Comparison of ENCODE assay signal across 28 cellular contexts in the genomic region with DNA sequence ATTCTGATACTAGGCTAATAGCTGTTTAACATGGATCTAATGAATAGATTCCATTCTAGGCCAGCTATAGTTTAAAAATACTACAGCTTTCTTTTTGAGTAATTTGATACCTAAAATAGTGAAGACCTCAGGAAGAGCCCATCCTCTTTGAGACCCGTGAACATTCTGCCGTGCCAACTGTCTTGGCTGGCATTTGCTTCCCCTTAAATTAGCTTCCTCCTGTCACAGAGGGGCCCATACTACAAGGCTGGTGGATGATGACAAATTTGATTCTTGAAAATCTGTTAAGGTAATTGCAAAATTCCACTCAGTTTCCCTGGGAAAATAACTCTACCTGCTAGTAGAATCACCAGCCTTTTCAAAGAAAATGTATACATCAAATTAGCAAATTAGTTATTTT.
"Had no signal": no experiment of that assay in that cellular context is flagged by ENCODE, and none has a peak within 500 bp of the region (broad histone marks: within the 10 kb centered on the region; RNA-seq: fewer than 3 reads in every experiment).

No MANE protein-coding gene starts in this region.

- H3K4me2 ChIP-seq: smooth muscle cell had no signal

- DNase-seq: naive thymus-derived CD4-positive, alpha-beta T cell; natural killer cell; occipital lobe; ovary; posterior cingulate gyrus; psoas muscle; right cardiac atrium; right lobe of liver; spleen; stimulated activated CD4-positive, alpha-beta T cell treated with anti-CD3 and anti-CD28 coated beads, Interleukin-12 subunit alpha, Interleukin-12 subunit beta, amount 100 ng/mL, for 4 hours; stimulated activated CD4-positive, alpha-beta T cell treated with anti-CD3 and anti-CD28 coated beads, Interleukin-1b, Interleukin-23, amount 100 ng/mL, for 48 hours; stimulated activated CD4-positive, alpha-beta T cell treated with anti-CD3 and anti-CD28 coated beads, Interleukin-4, amount 100 ng/mL, for 1 hour; stimulated activated CD4-positive, alpha-beta T cell treated with anti-CD3 and anti-CD28 coated beads, Interleukin-4, amount 100 ng/mL, for 4 hours; stimulated activated CD8-positive, alpha-beta memory T cell treated with anti-CD3 and anti-CD28 coated beads, Interleukin-4, amount 100 ng/mL, for 48 hours; stimulated activated naive CD4-positive, alpha-beta T cell; stimulated activated naive CD8-positive, alpha-beta T cell treated with anti-CD3 and anti-CD28 coated beads, Interleukin-15, amount 100 ng/mL, for 72 hours; stimulated activated naive CD8-positive, alpha-beta T cell treated with anti-CD3 and anti-CD28 coated beads, Interleukin-15, Interleukin-2, amounts not matched to agents 100 U/mL and 50 U/mL, for 24 hours; testis; tibial artery; transverse colon; upper lobe of right lung; uterus had no signal

- H3K4me3 ChIP-seq: ovary, psoas muscle, right lobe of liver, skin epidermis, smooth muscle cell, spleen, suprapubic skin, testis, tibial artery, transverse colon, upper lobe of right lung, uterus had no signal

- H3K27me3 ChIP-seq: neutrophil, ovary, right lobe of liver, spleen, suprapubic skin, testis, tibial artery, transverse colon, upper lobe of right lung, uterus had no signal

- H3K36me3 ChIP-seq: neutrophil, ovary, right lobe of liver, spleen, suprapubic skin, tibial artery, transverse colon, upper lobe of right lung, uterus had no signal

- H3K27ac ChIP-seq: neutrophil, ovary, parathyroid adenoma, psoas muscle, right lobe of liver, skin epidermis, spleen, suprapubic skin, testis, tibial artery, transverse colon, upper lobe of right lung, uterus had no signal

- H3K9me3 ChIP-seq: neutrophil, ovary, psoas muscle, right lobe of liver, spleen, testis, tibial artery, transverse colon, upper lobe of right lung, uterus had no signal

- ATAC-seq: naive thymus-derived CD4-positive, alpha-beta T cell; natural killer cell; right cardiac atrium; right lobe of liver; stimulated activated memory B cell treated with anti-CD40 and anti-IgM and Interleukin-4, amounts not matched to agents 10 μg/mL and 1 μg/mL and 100 μg/mL, for 72 hours; stimulated activated naive CD8-positive, alpha-beta T cell treated with anti-CD3 and anti-CD28 coated beads, Interleukin-15, amount 100 ng/mL, for 72 hours; stimulated activated naive CD8-positive, alpha-beta T cell treated with anti-CD3 and anti-CD28 coated beads, Interleukin-15, Interleukin-2, amounts not matched to agents 100 U/mL and 50 U/mL, for 24 hours; upper lobe of right lung had no signal

- H3K9ac ChIP-seq: parathyroid adenoma had no signal

- H2AFZ ChIP-seq: parathyroid adenoma had no signal

- H3K79me2 ChIP-seq: parathyroid adenoma had no signal

- H3K4me1 ChIP-seq: parathyroid adenoma, right lobe of liver, spleen, suprapubic skin, testis, tibial artery, upper lobe of right lung, uterus had no signal
